In the genomic region with DNA sequence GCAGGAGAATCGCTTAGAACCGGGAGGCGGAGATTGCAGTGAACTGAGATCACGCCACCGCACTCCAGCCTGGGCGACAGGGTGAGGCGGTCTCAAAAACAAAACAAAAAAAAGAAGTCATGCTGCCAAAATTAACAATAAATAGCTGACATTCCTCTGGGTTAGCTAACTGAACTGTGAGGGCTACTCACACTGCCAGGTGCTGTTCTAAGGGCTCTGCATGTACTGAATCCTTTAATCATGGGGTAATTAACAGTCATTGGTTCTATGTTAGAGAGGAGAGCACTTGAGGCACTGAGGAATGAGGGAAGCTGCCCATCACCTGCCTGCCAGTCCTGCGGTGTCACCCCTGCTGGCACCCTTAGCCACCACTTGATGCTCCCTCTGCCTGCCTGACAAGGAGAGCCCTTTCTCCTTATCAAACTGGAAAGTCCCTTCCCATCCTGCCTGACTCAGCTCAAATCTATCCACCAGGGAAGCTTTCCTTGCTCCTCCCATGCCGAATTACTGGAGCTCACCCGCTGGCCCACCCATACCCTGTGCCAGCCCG, we compare ENCODE assay signal across 15 cellular contexts.
A peak's percentile ranks its signal among the peaks of the same experiment; 100 is the strongest.
DNase-seq lines count a peak whose midpoint lies in the region; ATAC-seq, FAIRE-seq and TF ChIP-seq lines count a peak whose summit lies in the region.
"Had no signal": no experiment of that assay in that cellular context is flagged by ENCODE, and none has a peak within 500 bp of the region (broad histone marks: within the 10 kb centered on the region; RNA-seq: fewer than 3 reads in every experiment).

No MANE protein-coding gene starts in this region.

- no peak overlapping the region for H4K91ac ChIP-seq in H1 (replicated peaks; ENCODE audit: insufficient read length, low read length)

- WGBS in H1 (ENCODE audit: extremely low coverage in 1 of 2, insufficient coverage in 1 of 2, insufficient read length in 1 of 2, insufficient replicate concordance in 2 of 2, low coverage in 1 of 2, low lambda C conversion rate in 2 of 2, missing lambda C conversion rate in 1 of 2), 2 experiments, result 96% methylated on average over 11 of the region's 11 CpGs; no CpG with 5 or more reads in 1 of the 2 experiments
- WGBS in prostate gland, result 90% methylated on average over 11 of the region's 11 CpGs

- H3K23me2 ChIP-seq in H1 (ENCODE audit: low read depth, low read length), result no peaks in the 10 kb centered on the region

- H3K27ac ChIP-seq in H1 (ENCODE audit: low read depth, low read length) (no peak overlapping the region), prostate gland (no peak overlapping the region)
- H3K27ac ChIP-seq: KMS-11 had no signal

- CTCF ChIA-PET in H1 (lab: Charles Lee; ENCODE audit: partially characterized antibody), result interaction anchor here (0.6 to 3.2 kb wide), 30 partner anchors 11 to 533 kb away, joined by 3 to 20 read pairs (median 4); no protein-coding TSS in a partner anchor

- H3K4me3 ChIP-seq in H1 (ENCODE audit: extremely low read depth in 1 of 4, insufficient read depth in 2 of 4, low read depth in 3 of 4, low read length in 4 of 4) (no peak overlapping the region), prostate gland (no peak overlapping the region)

- no peak overlapping the region for H3K56ac ChIP-seq in H1 (replicated peaks; ENCODE audit: insufficient read length, low read depth, low read length)

- H4K8ac ChIP-seq in H1 (ENCODE audit: extremely low read depth, insufficient read depth, low read length), result no peak overlapping the region

- no peak overlapping the region for H2BK5ac ChIP-seq in H1 (ENCODE audit: low read depth, low read length)

- no peaks in the 10 kb centered on the region for H3K79me1 ChIP-seq in H1 (ENCODE audit: low read depth, low read length)

- POLR2A ChIA-PET in H1 (lab: Charles Lee; ENCODE audit: partially characterized antibody), result no interaction called here

- no peak overlapping the region for H2BK15ac ChIP-seq in H1 (ENCODE audit: low read length)

- no peak for FAIRE-seq in H1 (lab: Jason Lieb, UNC)
- FAIRE-seq: GM18507 had no signal

- no peak overlapping the region for H3K14ac ChIP-seq in H1 (ENCODE audit: insufficient read length)

- intact Hi-C loops in prostate gland (cut with DNase I), result loop anchor here (10.0 kb wide), 1 partner anchor 345 kb away; no protein-coding TSS in a partner anchor

- no peaks in the 10 kb centered on the region for H3K79me2 ChIP-seq in H1 (ENCODE audit: control insufficient read depth in 1 of 2, insufficient read depth in 2 of 2, low read length in 2 of 2)

- ATAC-seq in omental fat pad (ENCODE audit: low FRiP score), result peak; percentile 85

- H3K23ac ChIP-seq in H1 (ENCODE audit: insufficient read length), result no peak overlapping the region

- no peak overlapping the region for H3K4me2 ChIP-seq in H1 (ENCODE audit: insufficient read depth in 1 of 2, low read depth in 2 of 2, low read length in 2 of 2)
- H3K4me2 ChIP-seq: KMS-11 had no signal

- H4K5ac ChIP-seq in H1 (ENCODE audit: insufficient read length, low read depth, low read length), result no peak overlapping the region

- H2AFZ ChIP-seq in H1 (ENCODE audit: low read length), result no peak overlapping the region

- TF ChIP-seq EP300 in H1 (IDR thresholded peaks at IDR 0.05; ENCODE audit: borderline replicate concordance in 1 of 2, low read depth in 2 of 2, low read length in 2 of 2), result no peak

- no peak overlapping the region for H3K4ac ChIP-seq in H1 (replicated peaks; ENCODE audit: insufficient read length, low read depth, low read length)

- H3K27me3 ChIP-seq in H1 (replicated peaks in 1 of 4; ENCODE audit: control insufficient read depth in 3 of 4, extremely low read depth in 1 of 4, insufficient read depth in 3 of 4, low read length in 3 of 4) (no peaks in the 10 kb centered on the region), prostate gland (replicated peaks; ENCODE audit: insufficient read depth) (no peaks in the 10 kb centered on the region)

- TF ChIP-seq POLR2A in H1 (IDR thresholded peaks at IDR 0.05; ENCODE audit: control extremely low read depth in 1 of 2, low read depth in 2 of 2, low read length in 2 of 2) (no peak), prostate gland (IDR thresholded peaks at IDR 0.05) (no peak)

- no peak overlapping the region for H2BK20ac ChIP-seq in H1 (ENCODE audit: low read length)

- H4K20me1 ChIP-seq in H1 (replicated peaks in 1 of 2; ENCODE audit: control insufficient read depth in 1 of 2, insufficient read depth in 2 of 2, low read length in 2 of 2), result no peaks in the 10 kb centered on the region

- no peaks in the 10 kb centered on the region for H3K9me3 ChIP-seq in H1 (ENCODE audit: insufficient read depth in 2 of 2, low read depth in 1 of 2, low read length in 1 of 2)
- no peaks in the 10 kb centered on the region for H3K9me3 ChIP-seq in prostate gland

- DNase-seq in ELR (ENCODE audit: low read depth), result peak; percentile 44
- peak; percentile 31 for DNase-seq in NCI-H69 (lab: John Stamatoyannopoulos, UW)
- no peak for DNase-seq in H1 (ENCODE audit: low read depth in 1 of 2, low spot score in 2 of 2)
- peak; percentile 26 for DNase-seq in omental fat pad (ENCODE audit: low spot score)
- no peak for DNase-seq in activated CD4-positive, CD25-positive, alpha-beta regulatory T cell (lab: John Stamatoyannopoulos, UW)
- DNase-seq in NCI-H526 treated with DMSO at 0.1 percent for 48 hours (lab: John Stamatoyannopoulos, UW), result no peak
- DNase-seq in prostate gland (ENCODE audit: low spot score), result no peak
- no peak for DNase-seq in HPDE6-E6E7 (ENCODE audit: extremely low spot score)
- DNase-seq: aorta; COR-L47; foreskin melanocyte; stimulated activated CD8-positive, alpha-beta memory T cell treated with anti-CD3 and anti-CD28 coated beads, Interleukin-4, amount 100 ng/mL, for 48 hours; T-helper 1 cell had no signal

- no peak overlapping the region for H3K9ac ChIP-seq in H1 (replicated peaks in 1 of 4; ENCODE audit: extremely low read depth in 1 of 4, low read depth in 3 of 4, low read length in 3 of 4)
- H3K9ac ChIP-seq: KMS-11 had no signal

- H2BK12ac ChIP-seq in H1 (ENCODE audit: low read depth, low read length), result peak overlapping the region; percentile 71; the same call in 1 of the 2 replicates

- TF ChIP-seq RAD21 in H1 (IDR thresholded peaks at IDR 0.05 in 1 of 2, conservative IDR thresholded peaks at IDR 0.05 in 1 of 2; ENCODE audit: low read depth in 2 of 2, low read length in 2 of 2), result 0 out of 4 replicates have a peak, but pooled peaks of 1 of the 2 experiments have one; percentile 2

- H2AK5ac ChIP-seq in H1 (ENCODE audit: low read depth, low read length), result no peak overlapping the region

- no peak overlapping the region for H2BK120ac ChIP-seq in H1 (replicated peaks; ENCODE audit: low read depth, low read length)

- no peaks in the 10 kb centered on the region for H3K4me1 ChIP-seq in H1 (replicated peaks in 1 of 4; ENCODE audit: control insufficient read depth in 3 of 4, insufficient read depth in 4 of 4, low read length in 3 of 4)
- H3K4me1 ChIP-seq in prostate gland (replicated peaks), result no peaks in the 10 kb centered on the region

- H3K36me3 ChIP-seq in H1 (ENCODE audit: control insufficient read depth in 2 of 4, insufficient read depth in 4 of 4, low read length in 3 of 4), result no peaks in the 10 kb centered on the region; a peak in 1 of 8 replicates
- no peaks in the 10 kb centered on the region for H3K36me3 ChIP-seq in prostate gland

- TF ChIP-seq CTCF in H1 (IDR thresholded peaks at IDR 0.05; ENCODE audit: control extremely low read depth in 1 of 3, insufficient read depth in 1 of 3, low read depth in 1 of 3, low read length in 3 of 3) (no peak), omental fat pad (IDR thresholded peaks at IDR 0.05) (no peak), prostate gland (IDR thresholded peaks at IDR 0.05) (no peak)

- no peak overlapping the region for H3K18ac ChIP-seq in H1 (ENCODE audit: extremely low read depth, low read length)

TF ChIP-seq in H1, 55 proteins besides CTCF, POLR2A, EP300 and RAD21:
- TF ChIP-seq BACH1 (IDR thresholded peaks at IDR 0.05; ENCODE audit: low read length) (0 out of 2 replicates have a peak, but pooled peaks have one; percentile 14), MAFK (IDR thresholded peaks at IDR 0.05; ENCODE audit: low read depth, low read length) (peak; percentile 49; the same call in 1 of the 2 replicates), CHD2 (IDR thresholded peaks at IDR 0.05; ENCODE audit: low read length) (no peak)
TF ChIP-seq in H1: peak in this region for 2.

Comparison
In these comparisons a context has a peak if more than half of its experiments do, and no peak if none do; other contexts are left out.
1. DNase-seq: peak in ELR (single experiment), NCI-H69 (single experiment) and omental fat pad (single experiment); none in H1 (0 of 2), activated CD4-positive, CD25-positive, alpha-beta regulatory T cell (0 of 4), NCI-H526 treated with DMSO at 0.1 percent for 48 hours (single experiment), prostate gland (single experiment) and HPDE6-E6E7 (single experiment).